ENCODE assay signal across 22 cellular contexts in the genomic region with DNA sequence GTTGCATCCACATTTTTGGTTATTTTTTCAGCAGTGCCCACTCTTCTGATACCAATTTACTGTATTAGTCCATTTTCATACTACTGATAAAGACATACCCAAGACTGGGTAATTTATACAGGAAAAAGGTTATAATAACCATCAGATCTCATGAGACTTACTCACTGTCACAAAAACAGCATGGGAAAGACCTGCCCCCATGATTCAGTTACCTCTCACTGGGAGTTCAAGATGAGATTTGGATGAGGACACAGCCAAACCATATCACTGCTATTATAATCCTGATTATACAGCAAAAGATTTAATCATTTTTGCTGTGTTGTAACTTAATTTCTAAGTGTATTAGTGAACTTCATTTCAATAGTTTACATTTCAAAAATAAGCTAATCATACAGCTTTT. TPM values are rescaled to one million over a fixed set of nuclear protein-coding genes. Genes with fewer than 3 reads are reported as not detected.
DNase-seq lines count a peak whose midpoint lies in the region; TF ChIP-seq lines count a peak whose summit lies in the region.
"Had no signal": no experiment of that assay in that cellular context is flagged by ENCODE, and none has a peak within 500 bp of the region (broad histone marks: within the 10 kb centered on the region; RNA-seq: fewer than 3 reads in every experiment).

No MANE protein-coding gene starts in this region.

- peaks cover 56% of the 10 kb centered on the region for H3K4me1 ChIP-seq in osteoblast (ENCODE audit: insufficient read depth, low read length)
- H3K4me1 ChIP-seq: neural progenitor cell had no signal

- no peak overlapping the region for H3K4me3 Mint-ChIP-seq in activated T-cell treated with anti-CD3 and anti-CD28 coated beads, Interleukin-2, amount 50 U/mL, for 24 hours
- H3K4me3 Mint-ChIP-seq: CD4-positive, CD25-positive, alpha-beta regulatory T cell; neural progenitor cell had no signal

- H3K27me3 ChIP-seq in brain microvascular endothelial cell (replicated peaks): no peaks in the 10 kb centered on the region
- H3K27me3 ChIP-seq in osteoblast (ENCODE audit: insufficient read depth, low read length): no peaks in the 10 kb centered on the region
- H3K27me3 ChIP-seq: neural progenitor cell, Peyer's patch, thyroid gland had no signal

- H3K4me2 ChIP-seq in osteoblast (ENCODE audit: insufficient read depth, low read length): no peak overlapping the region
- H3K4me2 ChIP-seq: neural progenitor cell, SK-N-SH had no signal

- no peak for DNase-seq in activated T-cell treated with anti-CD3 and anti-CD28 coated beads, Interleukin-2, amount 50 U/mL, for 24 hours
- DNase-seq in activated T-cell treated with anti-CD3 and anti-CD28 coated beads, Interleukin-2, amount 50 U/mL, for 1 hour: no peak
- DNase-seq in HCEC 1CT (peak; percentile 38), brain microvascular endothelial cell (peak; percentile 60), osteoblast (ENCODE audit: insufficient read length, low spot score, missing footprints) (no peak), NOMO-1 treated with dmso at 0.1 percent for 144 hours (lab: John Stamatoyannopoulos, UW; ENCODE audit: unreplicated experiment) (no peak), NCI-H1694 (lab: John Stamatoyannopoulos, UW) (no peak), posterior vena cava (ENCODE audit: low spot score) (no peak)
- DNase-seq: activated CD4-positive, alpha-beta T cell treated with anti-CD3 and anti-CD28 coated beads, Interleukin-2, amount 50 U/mL, for 1 hour; activated effector memory CD4-positive, alpha-beta T cell treated with anti-CD3 and anti-CD28 coated beads, Interleukin-2, amount 50 U/mL, for 16 hours; CD4-positive, CD25-positive, alpha-beta regulatory T cell; DMS79; foreskin melanocyte; left colon; midbrain; NCI-H1436; NCI-H82; Peyer's patch; SK-N-SH; thyroid gland had no signal

- peaks cover 75% of the 10 kb centered on the region for H3K4me1 Mint-ChIP-seq in activated T-cell treated with anti-CD3 and anti-CD28 coated beads, Interleukin-2, amount 50 U/mL, for 24 hours (ENCODE audit: low read depth)
- H3K4me1 Mint-ChIP-seq: neural progenitor cell had no signal

- in situ Hi-C loops in brain microvascular endothelial cell (cut with HindIII; ENCODE audit: low pct_ligation_motif_present, low sequenced_read_pairs): no loop called here

- no peaks in the 10 kb centered on the region for H4K20me1 ChIP-seq in osteoblast (ENCODE audit: insufficient read depth, low read length)

- peaks cover 91% of the 10 kb centered on the region for H3K36me3 Mint-ChIP-seq in activated T-cell treated with anti-CD3 and anti-CD28 coated beads, Interleukin-2, amount 50 U/mL, for 24 hours (ENCODE audit: low read depth)
- H3K36me3 Mint-ChIP-seq: neural progenitor cell had no signal

- H3K79me2 ChIP-seq in osteoblast (ENCODE audit: insufficient read depth, low read length): no peaks in the 10 kb centered on the region

- H3K4me3 ChIP-seq in brain microvascular endothelial cell (ENCODE audit: low read depth, low read length): no peak overlapping the region
- no peak overlapping the region for H3K4me3 ChIP-seq in osteoblast (ENCODE audit: insufficient read depth, low read length)
- H3K4me3 ChIP-seq: neural progenitor cell, Peyer's patch, thyroid gland had no signal

- H3K27ac Mint-ChIP-seq in activated T-cell treated with anti-CD3 and anti-CD28 coated beads, Interleukin-2, amount 50 U/mL, for 24 hours: peak overlapping the region; percentile 55
- H3K27ac Mint-ChIP-seq: neural progenitor cell had no signal

- H3K27ac ChIP-seq in brain microvascular endothelial cell (peak overlapping the region; percentile 53), osteoblast (ENCODE audit: low read depth, low read length) (peak overlapping the region; percentile 53)
- H3K27ac ChIP-seq: neural progenitor cell, Peyer's patch had no signal

- TF ChIP-seq CTCF in brain microvascular endothelial cell (IDR thresholded peaks at IDR 0.05; ENCODE audit: low read depth, low read length, missing control alignments): no peak
- TF ChIP-seq CTCF in osteoblast (IDR thresholded peaks at IDR 0.05; ENCODE audit: extremely low read depth, low read depth, low read length): no peak

- H3K27me3 Mint-ChIP-seq in activated T-cell treated with anti-CD3 and anti-CD28 coated beads, Interleukin-2, amount 50 U/mL, for 24 hours: no peaks in the 10 kb centered on the region
- H3K27me3 Mint-ChIP-seq: CD4-positive, CD25-positive, alpha-beta regulatory T cell had no signal

- intact Hi-C loops in posterior vena cava (cut with DNase I): no loop called here

- no peak overlapping the region for H2AFZ ChIP-seq in osteoblast (ENCODE audit: low read length)
- H2AFZ ChIP-seq: neural progenitor cell had no signal

- H3K36me3 ChIP-seq in brain microvascular endothelial cell (replicated peaks) (no peaks in the 10 kb centered on the region), osteoblast (ENCODE audit: insufficient read depth, low read length) (no peaks in the 10 kb centered on the region)
- H3K36me3 ChIP-seq: neural progenitor cell, Peyer's patch, thyroid gland had no signal

- peaks cover 13% of the 10 kb centered on the region for H3K9me3 Mint-ChIP-seq in activated T-cell treated with anti-CD3 and anti-CD28 coated beads, Interleukin-2, amount 50 U/mL, for 24 hours

- H3K9me3 ChIP-seq in osteoblast (ENCODE audit: low read depth, low read length): no peaks in the 10 kb centered on the region
- H3K9me3 ChIP-seq: Peyer's patch, SK-N-SH, thyroid gland had no signal

RNA-seq across cellular contexts. Expression of gene ZBED2, which starts 6.6 kb away (rescaled TPM):
- total RNA-seq in osteoblast (under 0.01 TPM in 1 of 2 replicates, not detected in the other), posterior vena cava (not detected)
- total RNA-seq: left colon, Peyer's patch, pulmonary artery endothelial cell had no signal

RNA-seq across cellular contexts. Expression of gene CD96, which starts 46.5 kb away (rescaled TPM):
- total RNA-seq in osteoblast (under 0.01 TPM in 1 of 2 replicates, not detected in the other), posterior vena cava (1 to 10 TPM; 1.1 to 2.5 TPM)
- total RNA-seq: pulmonary artery endothelial cell had no signal

Comparison
In these comparisons a context has a peak if more than half of its experiments do, and no peak if none do; other contexts are left out.
1. DNase-seq: peak in HCEC 1CT (single experiment) and brain microvascular endothelial cell (single experiment); none in activated T-cell treated with anti-CD3 and anti-CD28 coated beads, Interleukin-2, amount 50 U/mL, for 24 hours (single experiment), activated T-cell treated with anti-CD3 and anti-CD28 coated beads, Interleukin-2, amount 50 U/mL, for 1 hour (single experiment), osteoblast (single experiment), NOMO-1 treated with dmso at 0.1 percent for 144 hours (single experiment), NCI-H1694 (single experiment) and posterior vena cava (single experiment).